In genomic region chr9:34884732-34885131, GRCh38 we compare ENCODE assay signal across 10 cellular contexts.
A peak's percentile ranks its signal among the peaks of the same experiment; 100 is the strongest.
DNase-seq lines count a peak whose midpoint lies in the region; ATAC-seq and TF ChIP-seq lines count a peak whose summit lies in the region.
"Had no signal": no experiment of that assay in that cellular context is flagged by ENCODE, and none has a peak within 500 bp of the region (broad histone marks: within the 10 kb centered on the region; RNA-seq: fewer than 3 reads in every experiment).

No MANE protein-coding gene starts in this region.

- WGBS in suprapubic skin: 43% methylated on average over 2 of the region's 2 CpGs
- WGBS in heart left ventricle, 4 donors: 47 to 88% (median 71%) methylated on average over 2 of the region's 2 CpGs

- peak; percentile 9 for DNase-seq in RPMI7951 (ENCODE audit: low read depth)
- DNase-seq in stimulated activated CD4-positive, alpha-beta T cell treated with anti-CD3 and anti-CD28 coated beads, Interleukin-15, amount 100 ng/mL, for 24 hours: peak; percentile 54
- DNase-seq in suprapubic skin (ENCODE audit: low spot score in 2 of 2): no peak
- DNase-seq in retina: no peak
- no peak for DNase-seq in upper lobe of right lung
- no peak for DNase-seq in heart left ventricle
- DNase-seq: foreskin melanocyte, NCI-H1436 treated with DMSO at 0.1 percent for 48 hours had no signal

- no peaks in the 10 kb centered on the region for H3K36me3 ChIP-seq in suprapubic skin
- no peaks in the 10 kb centered on the region for H3K36me3 ChIP-seq in upper lobe of right lung
- no peaks in the 10 kb centered on the region for H3K36me3 ChIP-seq in heart left ventricle

- H3K27me3 ChIP-seq in suprapubic skin (peaks cover 2% of the 10 kb centered on the region), upper lobe of right lung (no peaks in the 10 kb centered on the region), heart left ventricle (no peaks in the 10 kb centered on the region)

- H3K4me1 ChIP-seq in suprapubic skin (no peaks in the 10 kb centered on the region), upper lobe of right lung (no peaks in the 10 kb centered on the region), heart left ventricle (no peaks in the 10 kb centered on the region)

- peak; percentile 75 for ATAC-seq in GM18909 (IDR thresholded peaks at IDR 0.05; ENCODE audit: poor library complexity, unreplicated experiment)
- peak; percentile 79 for ATAC-seq in GM21825 (IDR thresholded peaks at IDR 0.05; ENCODE audit: unreplicated experiment)
- no peak for ATAC-seq in upper lobe of right lung
- ATAC-seq in heart left ventricle: no peak

- no peaks in the 10 kb centered on the region for H3K9me3 ChIP-seq in suprapubic skin
- H3K9me3 ChIP-seq in upper lobe of right lung: no peaks in the 10 kb centered on the region
- peaks cover 0 to 3% (median 0%) of the 10 kb centered on the region in 12 donors for H3K9me3 ChIP-seq in heart left ventricle

- H3K27ac ChIP-seq in suprapubic skin (no peak overlapping the region), upper lobe of right lung (no peak overlapping the region), heart left ventricle (no peak overlapping the region)

- intact Hi-C loops in upper lobe of right lung (cut with DNase I) (no loop called here), heart left ventricle (cut with DNase I) (no loop called here)

- H3K4me3 ChIP-seq in suprapubic skin (no peak overlapping the region), upper lobe of right lung (no peak overlapping the region), heart left ventricle (no peak overlapping the region)

- TF ChIP-seq EP300 in suprapubic skin (IDR thresholded peaks at IDR 0.05): no peak

- no peak for TF ChIP-seq CTCF in suprapubic skin (IDR thresholded peaks at IDR 0.05)
- no peak for TF ChIP-seq CTCF in upper lobe of right lung (IDR thresholded peaks at IDR 0.05)
- TF ChIP-seq CTCF in heart left ventricle (IDR thresholded peaks at IDR 0.05): no peak

- TF ChIP-seq POLR2A in suprapubic skin (IDR thresholded peaks at IDR 0.05) (no peak), heart left ventricle (IDR thresholded peaks at IDR 0.05) (no peak)

Comparison
In these comparisons a context has a peak if more than half of its experiments do, and no peak if none do; other contexts are left out.
1. ATAC-seq: peak in GM18909 (single experiment) and GM21825 (single experiment); none in upper lobe of right lung (single experiment) and heart left ventricle (0 of 4).
2. DNase-seq: peak in RPMI7951 (single experiment) and stimulated activated CD4-positive, alpha-beta T cell treated with anti-CD3 and anti-CD28 coated beads, Interleukin-15, amount 100 ng/mL, for 24 hours (single experiment); none in suprapubic skin (0 of 2), retina (single experiment), upper lobe of right lung (single experiment) and heart left ventricle (0 of 5).